7 cellular contexts compared by ENCODE assay signal in genomic region chr14:52706286-52706685, GRCh38. TPM values are rescaled to one million over a fixed set of nuclear protein-coding genes. Genes with fewer than 3 reads are reported as not detected.
DNase-seq lines count a peak whose midpoint lies in the region; ATAC-seq and TF ChIP-seq lines count a peak whose summit lies in the region.

No MANE protein-coding gene starts in this region.

- CTCF ChIA-PET in mammary epithelial cell (lab: Charles Lee; ENCODE audit: low non-redundant PET), result no interaction called here

- DNase-seq in HL-60 (ENCODE audit: low read depth in 1 of 2, low spot score in 1 of 2) (peak in 1 of 2 experiments; percentile 32), SK-N-DZ (ENCODE audit: low spot score) (peak; percentile 42), mammary epithelial cell (no peak), upper lobe of right lung (no peak), pons (ENCODE audit: low spot score) (no peak), A172 (ENCODE audit: low spot score) (no peak)

- H4K20me1 ChIP-seq in mammary epithelial cell (ENCODE audit: insufficient read depth, low read length), result no peaks in the 10 kb centered on the region

- H3K27me3 ChIP-seq in HL-60 (ENCODE audit: insufficient read depth, poor library complexity, severe bottlenecking), result no peaks in the 10 kb centered on the region
- no peaks in the 10 kb centered on the region for H3K27me3 ChIP-seq in mammary epithelial cell (ENCODE audit: insufficient read depth, low read length)
- H3K27me3 ChIP-seq in muscle layer of duodenum (ENCODE audit: low read depth, low read length), result no peaks in the 10 kb centered on the region
- no peaks in the 10 kb centered on the region for H3K27me3 ChIP-seq in upper lobe of right lung

- BruUV-seq in mammary epithelial cell (replicated peaks; lab: Mats Ljungman, UMichigan), result no TSS peak

- H3K4me3 ChIP-seq in HL-60 (replicated peaks; ENCODE audit: insufficient read depth, low read length) (peak overlapping the region; percentile 77; the same call in 1 of the 2 replicates), mammary epithelial cell (replicated peaks in 1 of 3; ENCODE audit: insufficient read depth in 1 of 3, low read depth in 2 of 3, low read length in 3 of 3) (peak overlapping the region; percentile 68 to 89 (median 78)), muscle layer of duodenum (ENCODE audit: low read depth in 1 of 2, low read length in 2 of 2) (peak overlapping the region; percentile 81 to 83), upper lobe of right lung (peak overlapping the region; percentile 79)

- ATAC-seq in upper lobe of right lung, result peak; percentile 35

- in situ Hi-C loops in mammary epithelial cell (cut with MboI; ENCODE audit: low sequenced_read_pairs in 2 of 2), result no loop called here

- intact Hi-C loops in mammary epithelial cell (cut with micrococcal nuclease), result no loop called here
- intact Hi-C loops in upper lobe of right lung (cut with DNase I), result no loop called here

- TF ChIP-seq CTCF in HL-60 (IDR thresholded peaks at IDR 0.05; ENCODE audit: insufficient read depth, low read length) (no peak), mammary epithelial cell (conservative IDR thresholded peaks at IDR 0.05 in 1 of 2, IDR thresholded peaks at IDR 0.05 in 1 of 2; ENCODE audit: extremely low read depth in 1 of 2, insufficient read depth in 1 of 2, low read depth in 1 of 2, low read length in 2 of 2) (no peak), upper lobe of right lung (IDR thresholded peaks at IDR 0.05) (no peak)

- H3K4me1 ChIP-seq in mammary epithelial cell (ENCODE audit: insufficient read depth, low read length), result peaks cover 36% of the 10 kb centered on the region
- peaks cover 12 to 17% of the 10 kb centered on the region in 2 donors for H3K4me1 ChIP-seq in muscle layer of duodenum (ENCODE audit: control insufficient read depth in 1 of 2, insufficient read depth in 2 of 2, low read length in 2 of 2)
- peaks cover 18% of the 10 kb centered on the region for H3K4me1 ChIP-seq in upper lobe of right lung

- peak overlapping the region; percentile 94 for H2AFZ ChIP-seq in mammary epithelial cell (ENCODE audit: low read depth, low read length)

- peak overlapping the region; percentile 80 for H3K4me2 ChIP-seq in mammary epithelial cell (ENCODE audit: insufficient read depth, low read depth, low read length)

- peaks cover 9% of the 10 kb centered on the region for H3K36me3 ChIP-seq in mammary epithelial cell (ENCODE audit: insufficient read depth, low read length)
- peaks cover 14 to 21% of the 10 kb centered on the region in 2 donors for H3K36me3 ChIP-seq in muscle layer of duodenum (ENCODE audit: control insufficient read depth in 1 of 2, insufficient read depth in 2 of 2, low read length in 2 of 2)
- peaks cover 29% of the 10 kb centered on the region for H3K36me3 ChIP-seq in upper lobe of right lung

- peak overlapping the region; percentile 60 for H3K9ac ChIP-seq in mammary epithelial cell (ENCODE audit: insufficient read depth, low read length)

- dilution Hi-C loops in mammary epithelial cell (cut with HindIII; ENCODE audit: low sequenced_read_pairs), result no loop called here

- H3K9me3 ChIP-seq in mammary epithelial cell (replicated peaks; ENCODE audit: insufficient read depth, low read length) (no peaks in the 10 kb centered on the region), muscle layer of duodenum (ENCODE audit: control insufficient read depth in 1 of 2, low read length in 2 of 2) (no peaks in the 10 kb centered on the region), upper lobe of right lung (no peaks in the 10 kb centered on the region)

- peaks cover 42% of the 10 kb centered on the region for H3K79me2 ChIP-seq in mammary epithelial cell (ENCODE audit: insufficient read depth, low read length)

- 97% methylated on average over 5 of the region's 5 CpGs for WGBS in mammary epithelial cell (ENCODE audit: low coverage, missing lambda C conversion rate)

- H3K27ac ChIP-seq in HL-60 (replicated peaks) (peak overlapping the region; percentile 77), mammary epithelial cell (ENCODE audit: insufficient read depth, low read depth, low read length) (peak overlapping the region; percentile 90), muscle layer of duodenum (ENCODE audit: low read length) (peak overlapping the region; percentile 97), upper lobe of right lung (peak overlapping the region; percentile 90)

RNA-seq across cellular contexts. Expression of gene PSMC6, which starts 0.7 kb away (rescaled TPM):
- 138 and 146 TPM in 2 replicates for polyA plus RNA-seq in SK-N-DZ (2014; cell fraction: cytosol; rRNA removed)
- 174 and 209 TPM in 2 replicates for polyA plus RNA-seq in SK-N-DZ (2014; cell fraction: nucleus; rRNA removed)
- 10 to 100 TPM; 57.0 to 83.3 TPM for total RNA-seq in mammary epithelial cell
- 43.7 TPM for polyA plus RNA-seq in mammary epithelial cell
- polyA minus RNA-seq in mammary epithelial cell, result 42.0 TPM
- 61.5 TPM for total RNA-seq in upper lobe of right lung
- 150 and 171 TPM in 2 replicates for total RNA-seq in A172 (2014; rRNA removed; shearing (Covaris generic))

RNA-seq across cellular contexts. Expression of gene ERO1A, which starts 10.9 kb away (rescaled TPM):
- 33.2 and 36.9 TPM in 2 replicates for polyA plus RNA-seq in SK-N-DZ (2014; cell fraction: cytosol; rRNA removed)
- 31.6 and 40.1 TPM in 2 replicates for polyA plus RNA-seq in SK-N-DZ (2014; cell fraction: nucleus; rRNA removed)
- total RNA-seq in mammary epithelial cell, result 100 to 1,000 TPM in 1 of 2 donors, 10 to 100 TPM in 1; 67.5 to 160 TPM
- 77.2 TPM for polyA plus RNA-seq in mammary epithelial cell
- polyA minus RNA-seq in mammary epithelial cell, result 67.3 TPM
- 47.2 TPM for total RNA-seq in upper lobe of right lung
- 38.9 and 49.2 TPM in 2 replicates for total RNA-seq in A172 (2014; rRNA removed; shearing (Covaris generic))

RNA-seq across cellular contexts. Expression of gene STYX, which starts 23.7 kb away (rescaled TPM):
- polyA plus RNA-seq in SK-N-DZ (2014; cell fraction: cytosol; rRNA removed), result 4.8 and 5.5 TPM in 2 replicates
- 3.7 and 4.2 TPM in 2 replicates for polyA plus RNA-seq in SK-N-DZ (2014; cell fraction: nucleus; rRNA removed)
- 10 to 100 TPM; 14.0 to 23.2 TPM for total RNA-seq in mammary epithelial cell
- polyA plus RNA-seq in mammary epithelial cell, result 5.5 TPM
- 5.0 TPM for polyA minus RNA-seq in mammary epithelial cell
- 12.8 TPM for total RNA-seq in upper lobe of right lung
- total RNA-seq in A172 (2014; rRNA removed; shearing (Covaris generic)), result 12.3 and 12.7 TPM in 2 replicates
